ENCODE assay signal across 7 cellular contexts in genomic region chr6:154995241-154996162, GRCh38. TPM values are rescaled to one million over a fixed set of nuclear protein-coding genes. Genes with fewer than 3 reads are reported as not detected.
A peak's percentile ranks its signal among the peaks of the same experiment; 100 is the strongest.
DNase-seq lines count a peak whose midpoint lies in the region; ATAC-seq, FAIRE-seq and TF ChIP-seq lines count a peak whose summit lies in the region.

Gene TIAM2, plus strand, starts transcription at chr6:154995315. Its CDS starts 133,909 bp downstream, at chr6:155129224.

- peak; percentile 3 for DNase-seq in NCI-H510A (lab: John Stamatoyannopoulos, UW)
- peak in 1 of 4 donors; percentile 16 for DNase-seq in body of pancreas
- no peak for DNase-seq in keratinocyte (ENCODE audit: low read depth, low spot score)
- DNase-seq in stimulated activated CD4-positive, alpha-beta T cell treated with anti-CD3 and anti-CD28 coated beads, Interleukin-1b, Interleukin-23, amount 100 ng/mL, for 48 hours: peak; percentile 21
- no peak for DNase-seq in NCI-H187 (lab: John Stamatoyannopoulos, UW)

- peak within 1 kb of the TSS; percentile 83 for H2AFZ ChIP-seq in keratinocyte (ENCODE audit: control insufficient read depth, low read length)

- TF ChIP-seq CTCF in body of pancreas (IDR thresholded peaks at IDR 0.05): no peak
- TF ChIP-seq CTCF in keratinocyte (optimal IDR thresholded peaks at IDR 0.05 in 1 of 3, IDR thresholded peaks at IDR 0.05 in 1 of 3, conservative IDR thresholded peaks at IDR 0.05 in 1 of 3; ENCODE audit: extremely low read depth in 1 of 3, insufficient read depth in 2 of 3, low read length in 3 of 3): peak in 1 of 3 experiments; percentile 16

- no peak for FAIRE-seq in keratinocyte (lab: Jason Lieb, UNC)

- H3K9me3 ChIP-seq in body of pancreas (no peaks in the 10 kb centered on the region), keratinocyte (ENCODE audit: control insufficient read depth, low read depth, low read length) (no peaks in the 10 kb centered on the region)

- H3K4me1 ChIP-seq in body of pancreas (peaks cover 8% of the 10 kb centered on the region), keratinocyte (ENCODE audit: control insufficient read depth, extremely low read depth, insufficient read depth, low read length) (peaks cover 7% of the 10 kb centered on the region)

- no peaks in the 10 kb centered on the region for H3K36me3 ChIP-seq in body of pancreas (replicated peaks in 1 of 2; ENCODE audit: insufficient read depth in 1 of 2, low read depth in 2 of 2)
- no peaks in the 10 kb centered on the region for H3K36me3 ChIP-seq in keratinocyte (ENCODE audit: control insufficient read depth in 2 of 2, extremely low read depth in 1 of 2, insufficient read depth in 2 of 2, low read length in 2 of 2)

- no peak for TF ChIP-seq POLR2A in body of pancreas (IDR thresholded peaks at IDR 0.05)

- H3K27me3 ChIP-seq in body of pancreas (no peaks in the 10 kb centered on the region), keratinocyte (ENCODE audit: control insufficient read depth, extremely low read depth, insufficient read depth, low read length) (peaks cover 7% of the 10 kb centered on the region)

- peak within 1 kb of the TSS; percentile 85 for H3K4me2 ChIP-seq in keratinocyte (ENCODE audit: control insufficient read depth, extremely low read depth, insufficient read depth, low read depth, low read length)

- ATAC-seq in GM18502 (IDR thresholded peaks at IDR 0.05; ENCODE audit: poor library complexity, unreplicated experiment) (peak; percentile 61), body of pancreas (peak; percentile 61), GM18870 (IDR thresholded peaks at IDR 0.05; ENCODE audit: unreplicated experiment) (no peak)

- dilution Hi-C loops in keratinocyte (cut with MboI; ENCODE audit: extremely low pct_ligation_motif_present, low sequenced_read_pairs): no loop called here

- no peaks in the 10 kb centered on the region for H4K20me1 ChIP-seq in keratinocyte (ENCODE audit: control insufficient read depth, extremely low read depth, insufficient read depth, low read length)

- peak within 1 kb of the TSS; percentile 47 for H3K9ac ChIP-seq in keratinocyte (ENCODE audit: control insufficient read depth, extremely low read depth, insufficient read depth, low read length)

- no peaks in the 10 kb centered on the region for H3K79me2 ChIP-seq in keratinocyte (ENCODE audit: control insufficient read depth, insufficient read depth, low read length)

- H3K4me3 ChIP-seq in body of pancreas: peak within 1 kb of the TSS in 1 of 2 donors; percentile 7
- H3K4me3 ChIP-seq in keratinocyte (ENCODE audit: control insufficient read depth in 2 of 3, extremely low read depth in 1 of 3, insufficient read depth in 2 of 3, low read depth in 1 of 3, low read length in 3 of 3): peak within 1 kb of the TSS; percentile 47 to 63 (median 55)

- peak within 1 kb of the TSS in 1 of 4 donors; percentile 30 for H3K27ac ChIP-seq in body of pancreas
- no peak within 1 kb of the TSS for H3K27ac ChIP-seq in keratinocyte (ENCODE audit: control insufficient read depth, insufficient read depth, low read length)

- WGBS in body of pancreas, 2 donors: 0 to 1% methylated on average over 13 to 81 of the region's 114 CpGs

- H3K9me1 ChIP-seq in keratinocyte (ENCODE audit: control insufficient read depth, extremely low read depth, insufficient read depth, low read length): no peaks in the 10 kb centered on the region

- intact Hi-C loops in body of pancreas (cut with DNase I): no loop called here

RNA-seq across cellular contexts. Expression of gene TIAM2, which starts in this region (rescaled TPM):
- total RNA-seq in body of pancreas: 1 to 10 TPM; 3.1 to 6.6 TPM
- 2.3 to 4.0 TPM (median 3.4 TPM) in 3 replicates for polyA plus RNA-seq in keratinocyte
- 2.6 TPM for polyA plus RNA-seq in keratinocyte (2011; ENCODE audit: low read depth)
- 2.4 and 3.2 TPM in 2 replicates for polyA plus RNA-seq in keratinocyte (2011; cell fraction: cytosol; rRNA removed)
- 9.5 and 11.3 TPM in 2 replicates for polyA plus RNA-seq in keratinocyte (2011; cell fraction: nucleus; rRNA removed)
- polyA plus RNA-seq in keratinocyte (2012; ENCODE audit: low replicate concordance): 2.9 and 4.9 TPM in 2 replicates
- 3.2 to 8.2 TPM (median 3.8 TPM) in 3 replicates for polyA minus RNA-seq in keratinocyte
- polyA minus RNA-seq in keratinocyte (2011; cell fraction: cytosol; rRNA and poly(A)+ RNA removed): 2.1 TPM
- polyA minus RNA-seq in keratinocyte (2011; cell fraction: nucleus; rRNA and poly(A)+ RNA removed): 11.4 and 26.2 TPM in 2 replicates

Comparison
In these comparisons a context has a peak if more than half of its experiments do, and no peak if none do; other contexts are left out.
1. DNase-seq: peak in NCI-H510A (single experiment) and stimulated activated CD4-positive, alpha-beta T cell treated with anti-CD3 and anti-CD28 coated beads, Interleukin-1b, Interleukin-23, amount 100 ng/mL, for 48 hours (single experiment); none in keratinocyte (single experiment) and NCI-H187 (0 of 2).